In the genomic region with DNA sequence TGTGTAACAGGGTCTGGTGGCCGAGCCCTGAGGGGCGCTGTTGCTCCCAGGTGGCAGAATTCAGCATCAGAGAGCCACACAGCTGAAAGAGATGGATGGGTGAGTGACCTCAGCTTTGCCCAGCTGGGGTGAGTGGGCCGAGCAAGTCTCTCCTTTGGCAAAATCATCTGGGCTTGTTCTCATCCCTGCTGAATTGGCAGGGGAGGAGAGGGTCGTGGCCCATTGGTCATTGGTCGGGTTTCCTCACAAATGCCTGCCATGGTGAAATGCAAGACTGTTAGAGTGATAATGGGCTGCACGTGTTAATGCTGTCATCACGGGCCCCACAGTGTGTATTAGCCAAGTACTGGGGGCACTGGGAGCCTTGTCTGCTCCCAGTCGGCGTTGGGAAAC, we compare ENCODE assay signal across 11 cellular contexts. TPM values are rescaled to one million over a fixed set of nuclear protein-coding genes. Genes with fewer than 3 reads are reported as not detected.
DNase-seq lines count a peak whose midpoint lies in the region; ATAC-seq and TF ChIP-seq lines count a peak whose summit lies in the region.
"Had no signal": no experiment of that assay in that cellular context is flagged by ENCODE, and none has a peak within 500 bp of the region (broad histone marks: within the 10 kb centered on the region; RNA-seq: fewer than 3 reads in every experiment).

No MANE protein-coding gene starts in this region.

- peaks cover 65% of the 10 kb centered on the region for H3K4me1 ChIP-seq in lower lobe of right lung

- no peaks in the 10 kb centered on the region for H3K27me3 Mint-ChIP-seq in CD4-positive, alpha-beta T cell

- H3K27ac ChIP-seq in lower lobe of right lung (peak overlapping the region; percentile 19), temporal lobe (ENCODE audit: low read depth, low read length) (peak overlapping the region; percentile 73)
- H3K27ac ChIP-seq in CD4-positive, alpha-beta T cell (ENCODE audit: low read depth, low read length): no peak overlapping the region

- no peaks in the 10 kb centered on the region for H3K9me3 Mint-ChIP-seq in CD4-positive, alpha-beta T cell
- H3K9me3 Mint-ChIP-seq: immature natural killer cell had no signal

- ATAC-seq in lower lobe of right lung: no peak
- no peak for ATAC-seq in HG03378 (IDR thresholded peaks at IDR 0.05; ENCODE audit: unreplicated experiment)
- ATAC-seq in CD4-positive, alpha-beta T cell (ENCODE audit: poor library complexity): no peak
- ATAC-seq: GM12878 had no signal

- H3K9me3 ChIP-seq in lower lobe of right lung: no peaks in the 10 kb centered on the region
- no peaks in the 10 kb centered on the region for H3K9me3 ChIP-seq in CD4-positive, alpha-beta T cell (ENCODE audit: control insufficient read depth, low read length)

- peaks cover 23% of the 10 kb centered on the region for H3K4me1 Mint-ChIP-seq in CD4-positive, alpha-beta T cell (ENCODE audit: low read depth)

- intact Hi-C loops in lower lobe of right lung (cut with DNase I): no loop called here
- intact Hi-C loops in CD4-positive, alpha-beta T cell (cut with DNase I, micrococcal nuclease): no loop called here

- CTCF ChIA-PET in CD4-positive, alpha-beta T cell (lab: Charles Lee): no interaction called here

- H3K36me3 ChIP-seq in lower lobe of right lung: peaks cover 11% of the 10 kb centered on the region

- DNase-seq in NCI-H226 (peak; percentile 74), epithelial cell of proximal tubule (ENCODE audit: low read depth) (no peak), lower lobe of right lung (no peak), KBM-7 (no peak)
- DNase-seq in effector CD4-positive, alpha-beta T cell: no peak
- no peak for DNase-seq in CD4-positive, alpha-beta T cell
- DNase-seq: activated effector memory CD4-positive, alpha-beta T cell treated with anti-CD3 and anti-CD28 coated beads, Interleukin-2, amount 50 U/mL, for 16 hours; immature natural killer cell had no signal

- in situ Hi-C loops in KBM-7 (cut with MboI; ENCODE audit: low pct_unique_long_range_greater_than_20kb, low sequenced_read_pairs): no loop called here

- peaks cover 44% of the 10 kb centered on the region for H3K36me3 Mint-ChIP-seq in CD4-positive, alpha-beta T cell (ENCODE audit: low read depth)

- no peak overlapping the region for H3K4me3 Mint-ChIP-seq in CD4-positive, alpha-beta T cell
- H3K4me3 Mint-ChIP-seq: immature natural killer cell had no signal

- peak; percentile 10 for TF ChIP-seq CTCF in epithelial cell of proximal tubule (conservative IDR thresholded peaks at IDR 0.05; ENCODE audit: low read depth, low read length)
- TF ChIP-seq CTCF in lower lobe of right lung (IDR thresholded peaks at IDR 0.05): no peak
- no peak for TF ChIP-seq CTCF in CD4-positive, alpha-beta T cell (IDR thresholded peaks at IDR 0.05)

- POLR2A ChIA-PET in CD4-positive, alpha-beta T cell (lab: Charles Lee): interaction anchor here (1.6 kb wide), 1 partner anchor 13 kb away, joined by 7 read pairs; no protein-coding TSS in a partner anchor

- no peak overlapping the region for H3K27ac Mint-ChIP-seq in CD4-positive, alpha-beta T cell

- H3K4me3 ChIP-seq in epithelial cell of proximal tubule (ENCODE audit: low read depth, low read length) (no peak overlapping the region), lower lobe of right lung (no peak overlapping the region)
- H3K4me3 ChIP-seq: GM12878 had no signal

- H3K27me3 ChIP-seq in lower lobe of right lung (ENCODE audit: low read depth): no peaks in the 10 kb centered on the region
- no peaks in the 10 kb centered on the region for H3K27me3 ChIP-seq in CD4-positive, alpha-beta T cell (ENCODE audit: control insufficient read depth, insufficient read depth, low read length)

RNA-seq across cellular contexts. Expression of gene ABHD2, which starts 15.9 kb away (rescaled TPM):
- total RNA-seq in epithelial cell of proximal tubule (32.9 and 45.9 TPM in 2 replicates), lower lobe of right lung (202 TPM), temporal lobe (51.6 TPM)
- 10 to 100 TPM; 36.0 to 39.2 TPM for total RNA-seq in CD4-positive, alpha-beta T cell
